8 cellular contexts compared by ENCODE assay signal in genomic region chr6:88870728-88871330, GRCh38.
A peak's percentile ranks its signal among the peaks of the same experiment; 100 is the strongest.
DNase-seq lines count a peak whose midpoint lies in the region; ATAC-seq and TF ChIP-seq lines count a peak whose summit lies in the region.

No MANE protein-coding gene starts in this region.

- H3K4me1 ChIP-seq in Panc1 (ENCODE audit: control insufficient read depth, insufficient read depth, low read length) (no peaks in the 10 kb centered on the region), breast epithelium (no peaks in the 10 kb centered on the region)

- no peaks in the 10 kb centered on the region for H3K36me3 Mint-ChIP-seq in activated CD4-positive, alpha-beta T cell treated with anti-CD3 and anti-CD28 coated beads for 36 hours (ENCODE audit: low read depth)

- H3K4me3 ChIP-seq in Panc1 (ENCODE audit: low read depth in 2 of 2, low read length in 2 of 2) (no peak overlapping the region), breast epithelium (no peak overlapping the region)

- no peak for TF ChIP-seq POLR2A in breast epithelium (IDR thresholded peaks at IDR 0.05)

- H3K27me3 ChIP-seq in Panc1 (ENCODE audit: control insufficient read depth, insufficient read depth, low read length) (no peaks in the 10 kb centered on the region), breast epithelium (no peaks in the 10 kb centered on the region)

- H3K9me3 Mint-ChIP-seq in activated CD4-positive, alpha-beta T cell treated with anti-CD3 and anti-CD28 coated beads for 36 hours (ENCODE audit: low read depth) = no peaks in the 10 kb centered on the region

- POLR2A ChIA-PET in activated CD4-positive, alpha-beta T cell treated with anti-CD3 and anti-CD28 coated beads for 36 hours (lab: Charles Lee) = no interaction called here
- POLR2A ChIA-PET in Panc1 (lab: Charles Lee) = interaction anchor here (0.6 kb wide), 2 partner anchors 12 to 92 kb away, joined by 8 to 20 read pairs; partner anchors contain the start of gene RNGTT

- CTCF ChIA-PET in activated CD4-positive, alpha-beta T cell treated with anti-CD3 and anti-CD28 coated beads for 36 hours (lab: Charles Lee) = interaction anchor here (0.5 to 3.9 kb wide), 29 partner anchors 8 to 1806 kb away, joined by 3 to 14 read pairs (median 3); no protein-coding TSS in a partner anchor
- CTCF ChIA-PET in Panc1 (lab: Charles Lee) = interaction anchor here (0.5 to 0.8 kb wide), 4 partner anchors 8 to 1110 kb away, joined by 3 read pairs; no protein-coding TSS in a partner anchor

- no peaks in the 10 kb centered on the region for H3K36me3 ChIP-seq in Panc1 (ENCODE audit: control insufficient read depth, insufficient read depth, low read length)
- no peaks in the 10 kb centered on the region for H3K36me3 ChIP-seq in breast epithelium

- TF ChIP-seq CTCF in Panc1 (IDR thresholded peaks at IDR 0.05) (peak; percentile 68; the same call in 1 of the 2 replicates), breast epithelium (IDR thresholded peaks at IDR 0.05) (peak in 2 of 3 donors; percentile 45 to 61)

- intact Hi-C loops in activated CD4-positive, alpha-beta T cell treated with anti-CD3 and anti-CD28 coated beads for 36 hours (cut with DNase I, micrococcal nuclease) = loop anchor here (1.0 to 5.0 kb wide), 5 partner anchors 704 to 1804 kb away; partner anchors contain the start of gene CNR1 (in 1 of the 2)
- intact Hi-C loops in Panc1 (cut with micrococcal nuclease; ENCODE audit: unreplicated experiment) (loop anchor here (5.0 kb wide), 1 partner anchor 939 kb away; no protein-coding TSS in a partner anchor), breast epithelium (cut with DNase I; ENCODE audit: low total_unique reads) (loop anchor here (5.0 kb wide), 1 partner anchor 866 kb away; no protein-coding TSS in a partner anchor)

- peak; percentile 44 for DNase-seq in activated CD4-positive, alpha-beta T cell treated with anti-CD3 and anti-CD28 coated beads for 36 hours
- no peak for DNase-seq in activated CD4-positive, alpha-beta T cell treated with anti-CD3 and anti-CD28 coated beads for 1 hour
- DNase-seq in HUDEP-2 (lab: John Stamatoyannopoulos, UW; ENCODE audit: unreplicated experiment in 76 of 76) (peak in 43 of 76 experiments; percentile 1 to 70 (median 32)), Panc1 (ENCODE audit: low read depth, low spot score) (no peak), breast epithelium (ENCODE audit: low spot score in 2 of 2) (no peak), left kidney (ENCODE audit: low read depth, low spot score) (peak; percentile 82), superior temporal gyrus (ENCODE audit: extremely low spot score) (peak; percentile 89)

- H3K27ac ChIP-seq in Panc1 (ENCODE audit: low read length) (no peak overlapping the region), breast epithelium (no peak overlapping the region)

- H3K27me3 Mint-ChIP-seq in activated CD4-positive, alpha-beta T cell treated with anti-CD3 and anti-CD28 coated beads for 36 hours = no peaks in the 10 kb centered on the region

- in situ Hi-C loops in Panc1 (cut with HindIII; ENCODE audit: low pct_unique_long_range_greater_than_20kb, low sequenced_read_pairs) = no loop called here

- BruUV-seq in Panc1 (replicated peaks; lab: Mats Ljungman, UMichigan) = no TSS peak

- no peaks in the 10 kb centered on the region for H3K9me3 ChIP-seq in Panc1 (ENCODE audit: control insufficient read depth, insufficient read depth, low read depth, low read length)
- H3K9me3 ChIP-seq in breast epithelium = no peaks in the 10 kb centered on the region

- H3K4me1 Mint-ChIP-seq in activated CD4-positive, alpha-beta T cell treated with anti-CD3 and anti-CD28 coated beads for 36 hours = peaks cover 28% of the 10 kb centered on the region

- no peak overlapping the region for H3K4me3 Mint-ChIP-seq in activated CD4-positive, alpha-beta T cell treated with anti-CD3 and anti-CD28 coated beads for 36 hours

- H3K27ac Mint-ChIP-seq in activated CD4-positive, alpha-beta T cell treated with anti-CD3 and anti-CD28 coated beads for 36 hours = no peak overlapping the region

- ATAC-seq in activated CD4-positive, alpha-beta T cell treated with anti-CD3 and anti-CD28 coated beads for 36 hours = no peak
- no peak for ATAC-seq in Panc1
- no peak for ATAC-seq in HG03039 (IDR thresholded peaks at IDR 0.05; ENCODE audit: unreplicated experiment)

Comparison
In these comparisons a context has a peak if more than half of its experiments do, and no peak if none do; other contexts are left out.
1. DNase-seq: peak in activated CD4-positive, alpha-beta T cell treated with anti-CD3 and anti-CD28 coated beads for 36 hours (single experiment), HUDEP-2 (43 of 76), left kidney (single experiment) and superior temporal gyrus (single experiment); none in activated CD4-positive, alpha-beta T cell treated with anti-CD3 and anti-CD28 coated beads for 1 hour (single experiment), Panc1 (single experiment) and breast epithelium (0 of 2).